ENCODE assay signal across 8 cellular contexts in genomic region chr1:108560430-108561144, GRCh38. TPM values are rescaled to one million over a fixed set of nuclear protein-coding genes. Genes with fewer than 3 reads are reported as not detected.
DNase-seq lines count a peak whose midpoint lies in the region; ATAC-seq and TF ChIP-seq lines count a peak whose summit lies in the region.

No MANE protein-coding gene starts in this region.

- peak; percentile 35 for ATAC-seq in GM21360 (IDR thresholded peaks at IDR 0.05; ENCODE audit: unreplicated experiment)

- H3K4me1 Mint-ChIP-seq in glutamatergic neuron (ENCODE audit: low read depth, unreplicated experiment) = peaks cover 15% of the 10 kb centered on the region

- H3K9me3 ChIP-seq in osteoblast (ENCODE audit: low read depth, low read length) = no peaks in the 10 kb centered on the region

- peaks cover 35% of the 10 kb centered on the region for H3K79me2 ChIP-seq in osteoblast (ENCODE audit: insufficient read depth, low read length)

- peaks cover 13% of the 10 kb centered on the region for H3K27me3 Mint-ChIP-seq in glutamatergic neuron (ENCODE audit: unreplicated experiment)

- peak overlapping the region; percentile 94 for H2AFZ ChIP-seq in osteoblast (ENCODE audit: low read length)

- in situ Hi-C loops in Caki2 (cut with HindIII; ENCODE audit: low pct_unique_long_range_greater_than_20kb, low sequenced_read_pairs) = no loop called here

- H4K20me1 ChIP-seq in osteoblast (ENCODE audit: insufficient read depth, low read length) = no peaks in the 10 kb centered on the region

- H3K27ac Mint-ChIP-seq in glutamatergic neuron (ENCODE audit: unreplicated experiment) = peak overlapping the region; percentile 98

- H3K4me3 Mint-ChIP-seq in glutamatergic neuron (ENCODE audit: unreplicated experiment) = peak overlapping the region; percentile 94

- TF ChIP-seq CTCF in glutamatergic neuron (IDR thresholded peaks at IDR 0.05; ENCODE audit: partially characterized antibody, unreplicated experiment) (peak; percentile 29), osteoblast (IDR thresholded peaks at IDR 0.05; ENCODE audit: extremely low read depth, low read depth, low read length) (no peak)

- H3K4me2 ChIP-seq in osteoblast (ENCODE audit: insufficient read depth, low read length) = peak overlapping the region; percentile 89

- DNase-seq in Caki2 (ENCODE audit: low read depth) (peak; percentile 61), HUDEP-2 (lab: John Stamatoyannopoulos, UW; ENCODE audit: unreplicated experiment in 76 of 76) (peak in 71 of 76 experiments; percentile 32 to 90 (median 66)), RKO (ENCODE audit: low spot score) (peak; percentile 91), glutamatergic neuron (peak; percentile 82), osteoblast (ENCODE audit: insufficient read length, low spot score, missing footprints) (peak; percentile 80), NCI-H1930 (lab: John Stamatoyannopoulos, UW) (no peak)
- DNase-seq in activated T-helper 9 cell treated with anti-CD3 and anti-CD28 coated beads, Interleukin-2, amount 50 U/mL, for 16 hours (ENCODE audit: low read depth) = peak; percentile 17

- no peaks in the 10 kb centered on the region for H3K27me3 ChIP-seq in osteoblast (ENCODE audit: insufficient read depth, low read length)

- peak overlapping the region; percentile 85 for H3K4me3 ChIP-seq in osteoblast (ENCODE audit: insufficient read depth, low read length)

- H3K27ac ChIP-seq in osteoblast (ENCODE audit: low read depth, low read length) = peak overlapping the region; percentile 48

- peaks cover 12% of the 10 kb centered on the region for H3K4me1 ChIP-seq in osteoblast (ENCODE audit: insufficient read depth, low read length)

- H3K36me3 Mint-ChIP-seq in glutamatergic neuron (ENCODE audit: unreplicated experiment) = no peaks in the 10 kb centered on the region

- H3K36me3 ChIP-seq in osteoblast (ENCODE audit: insufficient read depth, low read length) = no peaks in the 10 kb centered on the region

- peaks cover 13% of the 10 kb centered on the region for H3K9me3 Mint-ChIP-seq in glutamatergic neuron (ENCODE audit: unreplicated experiment)

RNA-seq across cellular contexts. Expression of gene EEIG2, which starts 0.7 kb away (rescaled TPM):
- total RNA-seq in Caki2 (2014; rRNA removed; shearing (Covaris generic); ENCODE audit: low replicate concordance) = 8.1 and 9.5 TPM in 2 replicates
- total RNA-seq in glutamatergic neuron (ENCODE audit: unreplicated experiment) (93.1 TPM), osteoblast (11.2 and 12.4 TPM in 2 replicates)

Comparison
In these comparisons a context has a peak if more than half of its experiments do, and no peak if none do; other contexts are left out.
1. DNase-seq: peak in Caki2 (single experiment), HUDEP-2 (71 of 76), RKO (single experiment), activated T-helper 9 cell treated with anti-CD3 and anti-CD28 coated beads, Interleukin-2, amount 50 U/mL, for 16 hours (single experiment), glutamatergic neuron (single experiment) and osteoblast (single experiment); none in NCI-H1930 (0 of 2).